In genomic region chr11:2792376-2793250, GRCh38 we compare ENCODE assay signal across 13 cellular contexts.
DNase-seq lines count a peak whose midpoint lies in the region; ATAC-seq and TF ChIP-seq lines count a peak whose summit lies in the region.
"Had no signal": no experiment of that assay in that cellular context is flagged by ENCODE, and none has a peak within 500 bp of the region (broad histone marks: within the 10 kb centered on the region; RNA-seq: fewer than 3 reads in every experiment).

No MANE protein-coding gene starts in this region.

- no peak overlapping the region for H2AFZ ChIP-seq in HCT116 (ENCODE audit: low read depth, low read length, poor library complexity, severe bottlenecking)

- no peak for TF ChIP-seq POLR2A in HCT116 (IDR thresholded peaks at IDR 0.05; ENCODE audit: borderline replicate concordance, extremely low read depth, insufficient read depth, insufficient read length)

- H3K27ac ChIP-seq in HCT116 (ENCODE audit: low read depth, low read length) = no peak overlapping the region
- H3K27ac ChIP-seq in SJCRH30 = no peak overlapping the region

- TF ChIP-seq CTCF in HCT116 (IDR thresholded peaks at IDR 0.05 in 2 of 3, conservative IDR thresholded peaks at IDR 0.05 in 1 of 3; ENCODE audit: borderline replicate concordance in 1 of 3, insufficient read depth in 1 of 3, low read depth in 2 of 3, low read length in 2 of 3) = no peak

- DNase-seq in HCT116 (ENCODE audit: low read depth, low spot score) (no peak), islet precursor cell (peak; percentile 63), sciatic nerve (ENCODE audit: low spot score) (peak; percentile 60), NCI-H82 treated with DMSO at 0.1 percent for 48 hours (lab: John Stamatoyannopoulos, UW; ENCODE audit: unreplicated experiment) (no peak), SJCRH30 (no peak)
- peak; percentile 9 for DNase-seq in activated naive CD4-positive, alpha-beta T cell treated with anti-CD3 and anti-CD28 coated beads, Interleukin-2, amount 50 U/mL, for 16 hours
- DNase-seq: activated CD4-positive, alpha-beta memory T cell treated with anti-CD3 and anti-CD28 coated beads, Interleukin-2, amount 10 ng/mL, durations not matched to agents 7 days and 5 days; central memory CD4-positive, alpha-beta T cell; KG1; NCI-H446; SK-N-SH had no signal

- RAD21 ChIA-PET in HCT116 (lab: Charles Lee; ENCODE audit: low non-redundant PET in 1 of 2, low total read pairs in 2 of 2, uncharacterized antibody in 2 of 2, unreplicated experiment in 2 of 2) = no interaction called here

- no peak for TF ChIP-seq RAD21 in HCT116 (IDR thresholded peaks at IDR 0.05; ENCODE audit: low read depth)

- H3K9me3 ChIP-seq in HCT116 (ENCODE audit: control insufficient read depth in 1 of 2, insufficient read depth in 1 of 2, low read depth in 1 of 2, low read length in 2 of 2) = no peaks in the 10 kb centered on the region
- H3K9me3 ChIP-seq in SJCRH30 (replicated peaks) = no peaks in the 10 kb centered on the region
- H3K9me3 ChIP-seq: SK-N-SH had no signal

- intact Hi-C loops in HCT116 (cut with micrococcal nuclease) (no loop called here), sciatic nerve (cut with DNase I) (no loop called here)

- H3K79me2 ChIP-seq in HCT116 (ENCODE audit: insufficient read depth, low read length) = no peaks in the 10 kb centered on the region

- no peak overlapping the region for H3K4me2 ChIP-seq in HCT116 (ENCODE audit: low read length)
- H3K4me2 ChIP-seq: SK-N-SH had no signal

- no TSS peak for BruUV-seq in HCT116 (replicated peaks; lab: Mats Ljungman, UMichigan)

- no peaks in the 10 kb centered on the region for H3K9me2 ChIP-seq in HCT116 (ENCODE audit: insufficient read depth)
- H3K9me2 ChIP-seq: SK-N-SH had no signal

- peak; percentile 67 for ATAC-seq in HCT116
- ATAC-seq in sciatic nerve = no peak
- no peak for ATAC-seq in HG03196 (IDR thresholded peaks at IDR 0.05; ENCODE audit: unreplicated experiment)
- ATAC-seq in GM18519 (IDR thresholded peaks at IDR 0.05; ENCODE audit: low FRiP score, unreplicated experiment) = no peak

- H3K9ac ChIP-seq in HCT116 (ENCODE audit: low read length) = no peak overlapping the region
- H3K9ac ChIP-seq: SK-N-SH had no signal

- H3K27me3 ChIP-seq in HCT116 (ENCODE audit: insufficient read depth, low read length) = no peaks in the 10 kb centered on the region; the same call in 1 of the 2 replicates
- H3K27me3 ChIP-seq in SJCRH30 = no peaks in the 10 kb centered on the region

- H3K4me3 ChIP-seq in HCT116 (replicated peaks in 1 of 2; ENCODE audit: low read depth in 1 of 2, low read length in 2 of 2) (no peak overlapping the region), SJCRH30 (no peak overlapping the region)

- no peaks in the 10 kb centered on the region for H3K36me3 ChIP-seq in HCT116 (ENCODE audit: control insufficient read depth in 1 of 2, insufficient read depth in 2 of 2, low read length in 2 of 2)
- H3K36me3 ChIP-seq in SJCRH30 = no peaks in the 10 kb centered on the region

- CTCF ChIA-PET in HCT116 (lab: Charles Lee) = no interaction called here

- POLR2A ChIA-PET in HCT116 (lab: Charles Lee) = no interaction called here

- H3K4me1 ChIP-seq in HCT116 (ENCODE audit: control insufficient read depth in 1 of 2, insufficient read depth in 2 of 2, low read length in 2 of 2) = peaks cover 0 to 5% of the 10 kb centered on the region in 2 experiments; a peak in 1 of 4 replicates
- H3K4me1 ChIP-seq in SJCRH30 = no peaks in the 10 kb centered on the region

- no peaks in the 10 kb centered on the region for H4K20me1 ChIP-seq in HCT116 (ENCODE audit: insufficient read depth)

TF ChIP-seq in HCT116, 20 proteins besides CTCF, POLR2A, EP300 and RAD21:
- TF ChIP-seq FOSL1 (IDR thresholded peaks at IDR 0.05; ENCODE audit: low read depth) (no peak), EGR1 (IDR thresholded peaks at IDR 0.05; ENCODE audit: low read depth) (peak; percentile 64)
TF ChIP-seq in HCT116: peak in this region for 1.

Comparison
In these comparisons a context has a peak if more than half of its experiments do, and no peak if none do; other contexts are left out.
1. DNase-seq: peak in activated naive CD4-positive, alpha-beta T cell treated with anti-CD3 and anti-CD28 coated beads, Interleukin-2, amount 50 U/mL, for 16 hours (single experiment), islet precursor cell (single experiment) and sciatic nerve (single experiment); none in HCT116 (single experiment), NCI-H82 treated with DMSO at 0.1 percent for 48 hours (single experiment) and SJCRH30 (0 of 2).